Comparison of ENCODE assay signal across 11 cellular contexts in genomic region chr3:57852896-57853295, GRCh38.
DNase-seq lines count a peak whose midpoint lies in the region; ATAC-seq and TF ChIP-seq lines count a peak whose summit lies in the region.
"Had no signal": no experiment of that assay in that cellular context is flagged by ENCODE, and none has a peak within 500 bp of the region (broad histone marks: within the 10 kb centered on the region; RNA-seq: fewer than 3 reads in every experiment).

No MANE protein-coding gene starts in this region.

- TF ChIP-seq CTCF in VCaP (conservative IDR thresholded peaks at IDR 0.05) (peak; percentile 64), hepatocyte (IDR thresholded peaks at IDR 0.05; ENCODE audit: poor library complexity) (peak; percentile 58)

- H3K9me2 ChIP-seq in GM23248 (ENCODE audit: insufficient read depth) (no peaks in the 10 kb centered on the region), hepatocyte (replicated peaks; ENCODE audit: insufficient read depth) (no peaks in the 10 kb centered on the region)

- H3K27me3 ChIP-seq in GM23248 (replicated peaks; ENCODE audit: insufficient read depth) (no peaks in the 10 kb centered on the region), hepatocyte (no peaks in the 10 kb centered on the region), aorta (ENCODE audit: control insufficient read depth in 1 of 2, insufficient read depth in 2 of 2, low read length in 1 of 2) (no peaks in the 10 kb centered on the region)

- intact Hi-C loops in aorta (cut with DNase I): loop anchor here (10.0 kb wide), 3 partner anchors 458 to 748 kb away; partner anchors contain the start of gene IL17RD (in 1 of the 2)

- H2AFZ ChIP-seq in GM23248 (no peak overlapping the region), hepatocyte (no peak overlapping the region)

- WGBS in GM23248 (ENCODE audit: low coverage in 1 of 2, low lambda C conversion rate in 2 of 2, missing lambda C conversion rate in 2 of 2), 2 experiments: 96 to 100% methylated on average over 1 of the region's 1 CpG
- 91% methylated on average over 1 of the region's 1 CpG for WGBS in hepatocyte (ENCODE audit: low lambda C conversion rate, missing lambda C conversion rate)
- 40 to 43% methylated on average over 1 of the region's 1 CpG for WGBS in aorta, 2 donors

- no peaks in the 10 kb centered on the region for H3K36me3 ChIP-seq in GM23248 (ENCODE audit: low read depth)
- H3K36me3 ChIP-seq in hepatocyte (replicated peaks; ENCODE audit: insufficient read depth, low read depth): no peaks in the 10 kb centered on the region
- H3K36me3 ChIP-seq in aorta (ENCODE audit: control insufficient read depth in 1 of 2, insufficient read depth in 2 of 2, low read length in 1 of 2): no peaks in the 10 kb centered on the region

- no peak overlapping the region for H3K4me2 ChIP-seq in GM23248 (ENCODE audit: unreplicated experiment)
- no peak overlapping the region for H3K4me2 ChIP-seq in hepatocyte

- in situ Hi-C loops in GM23248 (cut with MboI): no loop called here

- H3K4me3 ChIP-seq in GM23248 (no peak overlapping the region), hepatocyte (no peak overlapping the region), aorta (ENCODE audit: low read length in 2 of 2) (no peak overlapping the region)

- ATAC-seq in GM18873 (IDR thresholded peaks at IDR 0.05; ENCODE audit: low FRiP score, unreplicated experiment): no peak
- ATAC-seq in GM21825 (IDR thresholded peaks at IDR 0.05; ENCODE audit: unreplicated experiment): no peak
- ATAC-seq in aorta (ENCODE audit: low FRiP score): no peak
- no peak for ATAC-seq in HG03354 (IDR thresholded peaks at IDR 0.05; ENCODE audit: poor library complexity, severe bottlenecking, unreplicated experiment)

- H3K9ac ChIP-seq in GM23248: no peak overlapping the region

- H3K79me2 ChIP-seq in GM23248 (ENCODE audit: insufficient read depth) (no peaks in the 10 kb centered on the region), hepatocyte (peaks cover 2% of the 10 kb centered on the region)

- DNase-seq in A172 (ENCODE audit: low spot score) (peak; percentile 30), GM23248 (peak; percentile 54), hepatocyte (ENCODE audit: low spot score) (peak; percentile 5), aorta (no peak)
- DNase-seq: effector CD8-positive, alpha-beta T cell; NCI-H1417 treated with DMSO at 0.1 percent for 48 hours; occipital lobe had no signal

- H3K4me1 ChIP-seq in GM23248 (ENCODE audit: insufficient read depth): peaks cover 14% of the 10 kb centered on the region; the same call in 1 of the 2 replicates
- no peaks in the 10 kb centered on the region for H3K4me1 ChIP-seq in hepatocyte (ENCODE audit: insufficient read depth)
- H3K4me1 ChIP-seq in aorta (ENCODE audit: control insufficient read depth in 1 of 2, insufficient read depth in 2 of 2, low read length in 2 of 2): no peaks in the 10 kb centered on the region

- H3K9me3 ChIP-seq in GM23248 (ENCODE audit: low read depth) (no peaks in the 10 kb centered on the region), hepatocyte (ENCODE audit: low read depth) (no peaks in the 10 kb centered on the region), aorta (ENCODE audit: control insufficient read depth, low read length) (no peaks in the 10 kb centered on the region)

- no peaks in the 10 kb centered on the region for H3F3A ChIP-seq in GM23248 (ENCODE audit: insufficient read depth)

- H3K27ac ChIP-seq in GM23248 (no peak overlapping the region), VCaP (no peak overlapping the region), hepatocyte (no peak overlapping the region), aorta (ENCODE audit: low read depth in 1 of 2, low read length in 2 of 2) (no peak overlapping the region)

- no peaks in the 10 kb centered on the region for H4K20me1 ChIP-seq in GM23248 (ENCODE audit: insufficient read depth)
- H4K20me1 ChIP-seq in hepatocyte (ENCODE audit: insufficient read depth, poor library complexity, severe bottlenecking): no peaks in the 10 kb centered on the region

Comparison
In these comparisons a context has a peak if more than half of its experiments do, and no peak if none do; other contexts are left out.
1. DNase-seq: peak in A172 (single experiment), GM23248 (single experiment) and hepatocyte (single experiment); none in aorta (0 of 2).